8 cellular contexts compared by ENCODE assay signal in genomic region chr6:106862858-106863257, GRCh38.
"Had no signal": no experiment of that assay in that cellular context is flagged by ENCODE, and none has a peak within 500 bp of the region (broad histone marks: within the 10 kb centered on the region; RNA-seq: fewer than 3 reads in every experiment).

No MANE protein-coding gene starts in this region.

- DNase-seq: GDM1, GF-D8 had no signal

- H3K4me3 ChIP-seq: GM12878 had no signal

- ATAC-seq: GM12878 had no signal

- FAIRE-seq: G401.6, GM12878, GM12891, GM12892, GM18507, GM19239 had no signal
